Comparison of ENCODE assay signal across 15 cellular contexts in genomic region chr19:5935473-5936307, GRCh38. TPM values are rescaled to one million over a fixed set of nuclear protein-coding genes. Genes with fewer than 3 reads are reported as not detected.
A peak's percentile ranks its signal among the peaks of the same experiment; 100 is the strongest.
DNase-seq lines count a peak whose midpoint lies in the region; ATAC-seq and TF ChIP-seq lines count a peak whose summit lies in the region.
"Had no signal": no experiment of that assay in that cellular context is flagged by ENCODE, and none has a peak within 500 bp of the region (broad histone marks: within the 10 kb centered on the region; RNA-seq: fewer than 3 reads in every experiment).

No MANE protein-coding gene starts in this region.

- DNase-seq in HFF-Myc (ENCODE audit: extremely low read depth, low read depth) (no peak), activated gamma-delta T cell (lab: John Stamatoyannopoulos, UW) (no peak), CD1c-positive myeloid dendritic cell (ENCODE audit: extremely low spot score) (no peak), Ammon's horn (ENCODE audit: low spot score) (no peak)
- no peak for DNase-seq in stimulated activated effector memory CD8-positive, alpha-beta T cell treated with anti-CD3 and anti-CD28 coated beads, Interleukin-12 subunit alpha, Interleukin-12 subunit beta, amount 100 ng/mL, for 72 hours (ENCODE audit: low spot score in 2 of 2)
- DNase-seq: activated CD4-positive, CD25-positive, alpha-beta regulatory T cell treated with anti-CD3 and anti-CD28 coated beads, Interleukin-2, amount 50 U/mL, for 72 hours; central memory CD4-positive, alpha-beta T cell; NCI-H187; stimulated activated CD4-positive, alpha-beta T cell treated with anti-CD3 and anti-CD28 coated beads, Interleukin-1b, Interleukin-23, amount 100 ng/mL, for 48 hours; stimulated activated naive B cell treated with anti-CD40 and anti-IgM and Interleukin-4, amounts not matched to agents 10 μg/mL and 1 μg/mL and 100 μg/mL, for 72 hours had no signal

- TF ChIP-seq CTCF in HFF-Myc (IDR thresholded peaks at IDR 0.05; ENCODE audit: low read depth, low read length, missing control alignments) (no peak), brain (conservative IDR thresholded peaks at IDR 0.05) (no peak)

- peak overlapping the region; percentile 12 for H3K27ac ChIP-seq in layer of hippocampus (ENCODE audit: low read depth, low read length)

- H3K27me3 ChIP-seq in layer of hippocampus (ENCODE audit: control insufficient read depth, insufficient read depth, low read length) = no peaks in the 10 kb centered on the region

- peak overlapping the region; percentile 54 to 93 (median 83) for H3K27ac Mint-ChIP-seq in brain
- H3K27ac Mint-ChIP-seq in stimulated activated effector memory CD8-positive, alpha-beta T cell treated with anti-CD3 and anti-CD28 coated beads, Interleukin-12 subunit alpha, Interleukin-12 subunit beta, amount 100 ng/mL, for 72 hours = peak overlapping the region; percentile 85

- H3K4me3 Mint-ChIP-seq in brain = no peak overlapping the region
- no peak overlapping the region for H3K4me3 Mint-ChIP-seq in stimulated activated effector memory CD8-positive, alpha-beta T cell treated with anti-CD3 and anti-CD28 coated beads, Interleukin-12 subunit alpha, Interleukin-12 subunit beta, amount 100 ng/mL, for 72 hours
- H3K4me3 Mint-ChIP-seq: IgD-negative memory B cell; stimulated activated naive B cell treated with anti-CD40 and anti-IgM and Interleukin-4, amounts not matched to agents 10 μg/mL and 1 μg/mL and 100 μg/mL, for 72 hours had no signal

- H3K36me3 Mint-ChIP-seq in brain = peaks cover 56% of the 10 kb centered on the region
- H3K36me3 Mint-ChIP-seq in stimulated activated effector memory CD8-positive, alpha-beta T cell treated with anti-CD3 and anti-CD28 coated beads, Interleukin-12 subunit alpha, Interleukin-12 subunit beta, amount 100 ng/mL, for 72 hours = peaks cover 85% of the 10 kb centered on the region
- H3K36me3 Mint-ChIP-seq: IgD-negative memory B cell had no signal

- no peaks in the 10 kb centered on the region for H3K27me3 Mint-ChIP-seq in brain
- H3K27me3 Mint-ChIP-seq: IgD-negative memory B cell; stimulated activated naive B cell treated with anti-CD40 and anti-IgM and Interleukin-4, amounts not matched to agents 10 μg/mL and 1 μg/mL and 100 μg/mL, for 72 hours had no signal

- peak overlapping the region; percentile 9; the same call in 1 of the 2 replicates for H3K4me3 ChIP-seq in HFF-Myc (replicated peaks; ENCODE audit: low read depth, low read length)

- ATAC-seq in stimulated activated effector memory CD8-positive, alpha-beta T cell treated with anti-CD3 and anti-CD28 coated beads, Interleukin-12 subunit alpha, Interleukin-12 subunit beta, amount 100 ng/mL, for 72 hours = no peak
- ATAC-seq: HCT116; stimulated activated naive B cell treated with anti-CD40 and anti-IgM and Interleukin-4, amounts not matched to agents 10 μg/mL and 1 μg/mL and 100 μg/mL, for 72 hours had no signal

- H3K4me1 Mint-ChIP-seq in brain = peaks cover 27% of the 10 kb centered on the region
- H3K4me1 Mint-ChIP-seq in stimulated activated effector memory CD8-positive, alpha-beta T cell treated with anti-CD3 and anti-CD28 coated beads, Interleukin-12 subunit alpha, Interleukin-12 subunit beta, amount 100 ng/mL, for 72 hours = peaks cover 5% of the 10 kb centered on the region
- H3K4me1 Mint-ChIP-seq: neural crest cell had no signal

- no peaks in the 10 kb centered on the region for H3K9me3 Mint-ChIP-seq in brain
- H3K9me3 Mint-ChIP-seq in stimulated activated effector memory CD8-positive, alpha-beta T cell treated with anti-CD3 and anti-CD28 coated beads, Interleukin-12 subunit alpha, Interleukin-12 subunit beta, amount 100 ng/mL, for 72 hours = no peaks in the 10 kb centered on the region
- H3K9me3 Mint-ChIP-seq: IgD-negative memory B cell; neural crest cell; stimulated activated naive B cell treated with anti-CD40 and anti-IgM and Interleukin-4, amounts not matched to agents 10 μg/mL and 1 μg/mL and 100 μg/mL, for 72 hours had no signal

RNA-seq across cellular contexts. Expression of gene CAPS, which starts 21.6 kb away (rescaled TPM):
- 43.6 TPM for polyA plus RNA-seq in brain (ENCODE audit: insufficient read depth, low read depth, low replicate concordance)

RNA-seq across cellular contexts. Expression of gene VMAC, which starts 31.0 kb away (rescaled TPM):
- polyA plus RNA-seq in brain (ENCODE audit: insufficient read depth, low read depth, low replicate concordance) = 4.6 TPM

RNA-seq across cellular contexts. Expression of gene NDUFA11, which starts 32.1 kb away (rescaled TPM):
- polyA plus RNA-seq in brain (ENCODE audit: insufficient read depth, low read depth, low replicate concordance) = 691 TPM

RNA-seq across cellular contexts. Expression of gene RANBP3, which starts 42.2 kb away (rescaled TPM):
- 183 TPM for polyA plus RNA-seq in brain (ENCODE audit: insufficient read depth, low read depth, low replicate concordance)
